In genomic region chr5:4018007-4018406, GRCh38 we compare ENCODE assay signal across 21 cellular contexts.
"Had no signal": no experiment of that assay in that cellular context is flagged by ENCODE, and none has a peak within 500 bp of the region (broad histone marks: within the 10 kb centered on the region; RNA-seq: fewer than 3 reads in every experiment).

No MANE protein-coding gene starts in this region.

- H3K27ac ChIP-seq: VCaP had no signal

- ATAC-seq: activated naive CD8-positive, alpha-beta T cell treated with anti-CD3 and anti-CD28 coated beads, Interleukin-2, amount 50 U/mL, for 24 hours; activated T-cell treated with anti-CD3 and anti-CD28 coated beads, Interleukin-2, amount 50 U/mL, for 4 hours; esophagus mucosa; natural killer cell treated with Interleukin-12 subunit alpha and Interleukin-12 subunit beta and Interleukin-15 and Interleukin-18, amount 100 ng/mL, for 72 hours; stimulated activated naive CD8-positive, alpha-beta T cell treated with anti-CD3 and anti-CD28 coated beads, Interleukin-15, amount 100 ng/mL, for 72 hours had no signal

- H3K4me3 ChIP-seq: skin epidermis had no signal

- DNase-seq: activated CD4-positive, alpha-beta T cell treated with anti-CD3 and anti-CD28 coated beads, Interleukin-2, amount 50 U/mL, for 1 hour; activated CD4-positive, CD25-positive, alpha-beta regulatory T cell treated with anti-CD3 and anti-CD28 coated beads, Interleukin-2, amount 50 U/mL, for 72 hours; activated CD8-positive, alpha-beta memory T cell treated with anti-CD3 and anti-CD28 coated beads, Interleukin-2, amount 50 U/mL, for 4 hours; activated naive CD4-positive, alpha-beta T cell treated with anti-CD3 and anti-CD28 coated beads for 36 hours; activated naive CD8-positive, alpha-beta T cell treated with anti-CD3 and anti-CD28 coated beads, Interleukin-2, amount 50 U/mL, for 24 hours; activated T-cell treated with anti-CD3 and anti-CD28 coated beads, Interleukin-2, amount 50 U/mL, for 4 hours; anterior cingulate cortex; cerebellar nuclear complex; cortex of kidney; glutamatergic neuron; mesenchymal stem cell; posterior cingulate gyrus; retina; stimulated activated CD4-positive, alpha-beta T cell treated with anti-CD3 and anti-CD28 coated beads, Interleukin-4, amount 100 ng/mL, for 1 hour; stimulated activated naive CD8-positive, alpha-beta T cell treated with anti-CD3 and anti-CD28 coated beads, Interleukin-15, amount 100 ng/mL, for 72 hours; SW 1271; T-helper 2 cell had no signal
